ENCODE assay signal across 1 cellular context in the genomic region with DNA sequence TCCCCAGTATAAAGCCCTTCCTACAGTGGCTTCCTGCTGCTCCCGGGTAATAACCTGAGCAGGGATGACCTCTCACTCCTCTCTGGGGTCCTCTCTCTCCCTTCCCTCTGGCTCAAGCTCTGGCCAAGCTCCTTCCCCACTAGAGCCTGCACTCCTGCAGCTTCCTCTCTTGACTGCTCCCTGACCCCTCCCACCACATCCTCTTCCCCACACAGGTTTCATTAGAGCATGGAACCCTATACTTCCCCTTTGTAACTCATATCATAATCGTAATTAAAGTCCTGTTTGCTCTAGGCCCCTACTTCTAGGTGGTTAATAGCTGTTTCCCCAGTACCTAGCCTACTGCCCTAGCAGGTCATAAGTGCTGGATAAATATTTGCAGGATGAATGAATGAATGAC.
TF ChIP-seq lines count a peak whose summit lies in the region.

No MANE protein-coding gene starts in this region.

TF ChIP-seq in GM23338, 12 proteins besides CTCF, POLR2A, EP300 and RAD21 (continued from another document):
- TF ChIP-seq, protein P1, sequence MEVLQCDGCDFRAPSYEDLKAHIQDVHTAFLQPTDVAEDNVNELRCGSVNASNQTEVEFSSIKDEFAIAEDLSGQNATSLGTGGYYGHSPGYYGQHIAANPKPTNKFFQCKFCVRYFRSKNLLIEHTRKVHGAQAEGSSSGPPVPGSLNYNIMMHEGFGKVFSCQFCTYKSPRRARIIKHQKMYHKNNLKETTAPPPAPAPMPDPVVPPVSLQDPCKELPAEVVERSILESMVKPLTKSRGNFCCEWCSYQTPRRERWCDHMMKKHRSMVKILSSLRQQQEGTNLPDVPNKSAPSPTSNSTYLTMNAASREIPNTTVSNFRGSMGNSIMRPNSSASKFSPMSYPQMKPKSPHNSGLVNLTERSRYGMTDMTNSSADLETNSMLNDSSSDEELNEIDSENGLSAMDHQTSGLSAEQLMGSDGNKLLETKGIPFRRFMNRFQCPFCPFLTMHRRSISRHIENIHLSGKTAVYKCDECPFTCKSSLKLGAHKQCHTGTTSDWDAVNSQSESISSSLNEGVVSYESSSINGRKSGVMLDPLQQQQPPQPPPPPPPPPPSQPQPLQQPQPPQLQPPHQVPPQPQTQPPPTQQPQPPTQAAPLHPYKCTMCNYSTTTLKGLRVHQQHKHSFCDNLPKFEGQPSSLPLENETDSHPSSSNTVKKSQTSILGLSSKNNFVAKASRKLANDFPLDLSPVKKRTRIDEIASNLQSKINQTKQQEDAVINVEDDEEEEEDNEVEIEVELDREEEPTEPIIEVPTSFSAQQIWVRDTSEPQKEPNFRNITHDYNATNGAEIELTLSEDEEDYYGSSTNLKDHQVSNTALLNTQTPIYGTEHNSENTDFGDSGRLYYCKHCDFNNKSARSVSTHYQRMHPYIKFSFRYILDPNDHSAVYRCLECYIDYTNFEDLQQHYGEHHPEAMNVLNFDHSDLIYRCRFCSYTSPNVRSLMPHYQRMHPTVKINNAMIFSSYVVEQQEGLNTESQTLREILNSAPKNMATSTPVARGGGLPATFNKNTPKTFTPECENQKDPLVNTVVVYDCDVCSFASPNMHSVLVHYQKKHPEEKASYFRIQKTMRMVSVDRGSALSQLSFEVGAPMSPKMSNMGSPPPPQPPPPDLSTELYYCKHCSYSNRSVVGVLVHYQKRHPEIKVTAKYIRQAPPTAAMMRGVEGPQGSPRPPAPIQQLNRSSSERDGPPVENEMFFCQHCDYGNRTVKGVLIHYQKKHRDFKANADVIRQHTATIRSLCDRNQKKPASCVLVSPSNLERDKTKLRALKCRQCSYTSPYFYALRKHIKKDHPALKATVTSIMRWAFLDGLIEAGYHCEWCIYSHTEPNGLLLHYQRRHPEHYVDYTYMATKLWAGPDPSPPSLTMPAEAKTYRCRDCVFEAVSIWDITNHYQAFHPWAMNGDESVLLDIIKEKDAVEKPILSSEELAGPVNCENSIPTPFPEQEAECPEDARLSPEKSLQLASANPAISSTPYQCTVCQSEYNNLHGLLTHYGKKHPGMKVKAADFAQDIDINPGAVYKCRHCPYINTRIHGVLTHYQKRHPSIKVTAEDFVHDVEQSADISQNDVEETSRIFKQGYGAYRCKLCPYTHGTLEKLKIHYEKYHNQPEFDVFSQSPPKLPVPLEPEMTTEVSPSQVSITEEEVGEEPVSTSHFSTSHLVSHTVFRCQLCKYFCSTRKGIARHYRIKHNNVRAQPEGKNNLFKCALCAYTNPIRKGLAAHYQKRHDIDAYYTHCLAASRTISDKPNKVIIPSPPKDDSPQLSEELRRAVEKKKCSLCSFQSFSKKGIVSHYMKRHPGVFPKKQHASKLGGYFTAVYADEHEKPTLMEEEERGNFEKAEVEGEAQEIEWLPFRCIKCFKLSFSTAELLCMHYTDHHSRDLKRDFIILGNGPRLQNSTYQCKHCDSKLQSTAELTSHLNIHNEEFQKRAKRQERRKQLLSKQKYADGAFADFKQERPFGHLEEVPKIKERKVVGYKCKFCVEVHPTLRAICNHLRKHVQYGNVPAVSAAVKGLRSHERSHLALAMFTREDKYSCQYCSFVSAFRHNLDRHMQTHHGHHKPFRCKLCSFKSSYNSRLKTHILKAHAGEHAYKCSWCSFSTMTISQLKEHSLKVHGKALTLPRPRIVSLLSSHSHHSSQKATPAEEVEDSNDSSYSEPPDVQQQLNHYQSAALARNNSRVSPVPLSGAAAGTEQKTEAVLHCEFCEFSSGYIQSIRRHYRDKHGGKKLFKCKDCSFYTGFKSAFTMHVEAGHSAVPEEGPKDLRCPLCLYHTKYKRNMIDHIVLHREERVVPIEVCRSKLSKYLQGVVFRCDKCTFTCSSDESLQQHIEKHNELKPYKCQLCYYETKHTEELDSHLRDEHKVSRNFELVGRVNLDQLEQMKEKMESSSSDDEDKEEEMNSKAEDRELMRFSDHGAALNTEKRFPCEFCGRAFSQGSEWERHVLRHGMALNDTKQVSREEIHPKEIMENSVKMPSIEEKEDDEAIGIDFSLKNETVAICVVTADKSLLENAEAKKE (CRISPR knock-in tag; IDR thresholded peaks at IDR 0.05), result no peak
- TF ChIP-seq, protein P2, sequence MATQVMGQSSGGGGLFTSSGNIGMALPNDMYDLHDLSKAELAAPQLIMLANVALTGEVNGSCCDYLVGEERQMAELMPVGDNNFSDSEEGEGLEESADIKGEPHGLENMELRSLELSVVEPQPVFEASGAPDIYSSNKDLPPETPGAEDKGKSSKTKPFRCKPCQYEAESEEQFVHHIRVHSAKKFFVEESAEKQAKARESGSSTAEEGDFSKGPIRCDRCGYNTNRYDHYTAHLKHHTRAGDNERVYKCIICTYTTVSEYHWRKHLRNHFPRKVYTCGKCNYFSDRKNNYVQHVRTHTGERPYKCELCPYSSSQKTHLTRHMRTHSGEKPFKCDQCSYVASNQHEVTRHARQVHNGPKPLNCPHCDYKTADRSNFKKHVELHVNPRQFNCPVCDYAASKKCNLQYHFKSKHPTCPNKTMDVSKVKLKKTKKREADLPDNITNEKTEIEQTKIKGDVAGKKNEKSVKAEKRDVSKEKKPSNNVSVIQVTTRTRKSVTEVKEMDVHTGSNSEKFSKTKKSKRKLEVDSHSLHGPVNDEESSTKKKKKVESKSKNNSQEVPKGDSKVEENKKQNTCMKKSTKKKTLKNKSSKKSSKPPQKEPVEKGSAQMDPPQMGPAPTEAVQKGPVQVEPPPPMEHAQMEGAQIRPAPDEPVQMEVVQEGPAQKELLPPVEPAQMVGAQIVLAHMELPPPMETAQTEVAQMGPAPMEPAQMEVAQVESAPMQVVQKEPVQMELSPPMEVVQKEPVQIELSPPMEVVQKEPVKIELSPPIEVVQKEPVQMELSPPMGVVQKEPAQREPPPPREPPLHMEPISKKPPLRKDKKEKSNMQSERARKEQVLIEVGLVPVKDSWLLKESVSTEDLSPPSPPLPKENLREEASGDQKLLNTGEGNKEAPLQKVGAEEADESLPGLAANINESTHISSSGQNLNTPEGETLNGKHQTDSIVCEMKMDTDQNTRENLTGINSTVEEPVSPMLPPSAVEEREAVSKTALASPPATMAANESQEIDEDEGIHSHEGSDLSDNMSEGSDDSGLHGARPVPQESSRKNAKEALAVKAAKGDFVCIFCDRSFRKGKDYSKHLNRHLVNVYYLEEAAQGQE (IDR thresholded peaks at IDR 0.05; ENCODE audit: unreplicated experiment), result no peak
